In genomic region chr1:188365874-188366273, GRCh38 we compare ENCODE assay signal across 19 cellular contexts.
"Had no signal": no experiment of that assay in that cellular context is flagged by ENCODE, and none has a peak within 500 bp of the region (broad histone marks: within the 10 kb centered on the region; RNA-seq: fewer than 3 reads in every experiment).

No MANE protein-coding gene starts in this region.

- H3K36me3 Mint-ChIP-seq: activated CD4-positive, alpha-beta memory T cell treated with anti-CD3 and anti-CD28 coated beads for 36 hours; activated CD8-positive, alpha-beta memory T cell treated with anti-CD3 and anti-CD28 coated beads, Interleukin-2, amount 10 ng/mL, durations not matched to agents 7 days and 5 days; activated naive CD4-positive, alpha-beta T cell treated with anti-CD3 and anti-CD28 coated beads, Interleukin-2, amount 10 ng/mL, durations not matched to agents 7 days and 5 days; memory B cell; natural killer cell had no signal

- H3K4me1 Mint-ChIP-seq: activated CD4-positive, alpha-beta T cell treated with anti-CD3 and anti-CD28 coated beads for 36 hours; activated CD8-positive, alpha-beta memory T cell treated with anti-CD3 and anti-CD28 coated beads, Interleukin-2, amount 10 ng/mL, durations not matched to agents 7 days and 5 days; activated naive CD4-positive, alpha-beta T cell treated with anti-CD3 and anti-CD28 coated beads, Interleukin-2, amount 10 ng/mL, durations not matched to agents 7 days and 5 days; memory B cell; natural killer cell; T-helper 17 cell had no signal

- H3K9me3 Mint-ChIP-seq: activated T-helper 2 cell treated with anti-CD3 and anti-CD28 coated beads, Interferon-gamma antibody, Interleukin-2, Interleukin-4, amounts not matched to agents 10 μg/mL and 5 μg/mL and 100 μg/mL, durations not matched to agents 14 hours and 24 hours and 36 hours; stimulated activated naive CD8-positive, alpha-beta T cell treated with anti-CD3 and anti-CD28 coated beads, Interleukin-15, Interleukin-2, amounts not matched to agents 100 ng/mL and 50 ng/mL, for 24 hours had no signal

- H3K4me1 ChIP-seq: esophagus squamous epithelium, suprapubic skin, upper lobe of left lung had no signal

- H3K27me3 Mint-ChIP-seq: activated CD4-positive, alpha-beta memory T cell treated with anti-CD3 and anti-CD28 coated beads for 36 hours; activated CD4-positive, alpha-beta T cell treated with anti-CD3 and anti-CD28 coated beads for 36 hours; activated CD8-positive, alpha-beta memory T cell treated with anti-CD3 and anti-CD28 coated beads, Interleukin-2, amount 10 ng/mL, durations not matched to agents 7 days and 5 days; activated naive CD4-positive, alpha-beta T cell treated with anti-CD3 and anti-CD28 coated beads, Interleukin-2, amount 10 ng/mL, durations not matched to agents 7 days and 5 days; memory B cell; stimulated activated naive CD8-positive, alpha-beta T cell treated with anti-CD3 and anti-CD28 coated beads, Interleukin-15, Interleukin-2, amounts not matched to agents 100 ng/mL and 50 ng/mL, for 24 hours; T-helper 17 cell had no signal

- H3K27me3 ChIP-seq: cardiac muscle cell, esophagus squamous epithelium, suprapubic skin, upper lobe of left lung had no signal

- H3K27ac Mint-ChIP-seq: activated CD4-positive, alpha-beta memory T cell treated with anti-CD3 and anti-CD28 coated beads for 36 hours; activated CD4-positive, alpha-beta T cell treated with anti-CD3 and anti-CD28 coated beads for 36 hours; activated CD8-positive, alpha-beta memory T cell treated with anti-CD3 and anti-CD28 coated beads, Interleukin-2, amount 10 ng/mL, durations not matched to agents 7 days and 5 days; activated naive CD4-positive, alpha-beta T cell treated with anti-CD3 and anti-CD28 coated beads, Interleukin-2, amount 10 ng/mL, durations not matched to agents 7 days and 5 days; activated T-helper 2 cell treated with anti-CD3 and anti-CD28 coated beads, Interferon-gamma antibody, Interleukin-2, Interleukin-4, amounts not matched to agents 10 μg/mL and 5 μg/mL and 100 μg/mL, durations not matched to agents 14 hours and 24 hours and 36 hours; memory B cell; natural killer cell; stimulated activated naive CD8-positive, alpha-beta T cell treated with anti-CD3 and anti-CD28 coated beads, Interleukin-15, Interleukin-2, amounts not matched to agents 100 ng/mL and 50 ng/mL, for 24 hours; T-helper 17 cell had no signal

- H3K4me3 ChIP-seq: cardiac muscle cell, esophagus squamous epithelium, suprapubic skin, upper lobe of left lung had no signal

- DNase-seq: activated CD4-positive, alpha-beta memory T cell treated with anti-CD3 and anti-CD28 coated beads for 36 hours; activated CD4-positive, alpha-beta T cell treated with anti-CD3 and anti-CD28 coated beads for 36 hours; activated CD8-positive, alpha-beta memory T cell treated with anti-CD3 and anti-CD28 coated beads, Interleukin-2, amount 10 ng/mL, durations not matched to agents 7 days and 5 days; activated naive CD4-positive, alpha-beta T cell treated with anti-CD3 and anti-CD28 coated beads, Interleukin-2, amount 10 ng/mL, durations not matched to agents 7 days and 5 days; activated T-cell treated with anti-CD3 and anti-CD28 coated beads, Interleukin-2, amount 50 U/mL, for 1 hour; esophagus squamous epithelium; foreskin fibroblast; glutamatergic neuron; kidney glomerular epithelial cell; left ventricle myocardium superior; natural killer cell; T-helper 17 cell; upper lobe of left lung had no signal

- ATAC-seq: activated CD4-positive, alpha-beta T cell treated with anti-CD3 and anti-CD28 coated beads for 36 hours; activated CD8-positive, alpha-beta memory T cell treated with anti-CD3 and anti-CD28 coated beads, Interleukin-2, amount 10 ng/mL, durations not matched to agents 7 days and 5 days; left ventricle myocardium superior; natural killer cell; sciatic nerve; T-helper 17 cell had no signal

- H3K4me3 Mint-ChIP-seq: activated CD4-positive, alpha-beta memory T cell treated with anti-CD3 and anti-CD28 coated beads for 36 hours; activated CD4-positive, alpha-beta T cell treated with anti-CD3 and anti-CD28 coated beads for 36 hours; activated CD8-positive, alpha-beta memory T cell treated with anti-CD3 and anti-CD28 coated beads, Interleukin-2, amount 10 ng/mL, durations not matched to agents 7 days and 5 days; activated naive CD4-positive, alpha-beta T cell treated with anti-CD3 and anti-CD28 coated beads, Interleukin-2, amount 10 ng/mL, durations not matched to agents 7 days and 5 days; memory B cell; natural killer cell; stimulated activated naive CD8-positive, alpha-beta T cell treated with anti-CD3 and anti-CD28 coated beads, Interleukin-15, Interleukin-2, amounts not matched to agents 100 ng/mL and 50 ng/mL, for 24 hours; T-helper 17 cell had no signal

- H3K36me3 ChIP-seq: cardiac muscle cell, esophagus squamous epithelium, suprapubic skin, upper lobe of left lung had no signal

- H3K27ac ChIP-seq: cardiac muscle cell, esophagus squamous epithelium, suprapubic skin, upper lobe of left lung had no signal
